Comparison of ENCODE assay signal across 37 cellular contexts in the genomic region with DNA sequence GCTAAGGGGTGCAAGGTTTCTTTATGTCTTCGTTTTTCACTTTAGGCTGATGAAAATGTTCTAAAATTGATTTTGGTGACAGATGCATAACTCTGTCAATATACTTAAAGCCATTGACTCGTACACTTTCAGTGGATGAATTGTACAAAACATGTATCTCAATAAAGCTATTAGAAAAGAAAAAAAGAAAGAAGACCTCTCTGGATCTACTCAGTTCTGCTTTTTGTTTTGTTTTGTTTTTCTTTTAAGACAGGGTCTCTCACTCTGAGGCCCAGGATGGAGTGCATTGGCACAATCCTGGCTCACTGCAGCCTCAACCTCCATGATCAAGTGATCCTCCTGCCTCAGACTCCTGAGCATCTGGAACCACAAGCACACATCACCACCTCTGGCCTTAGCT. TPM values are rescaled to one million over a fixed set of nuclear protein-coding genes. Genes with fewer than 3 reads are reported as not detected.
"Had no signal": no experiment of that assay in that cellular context is flagged by ENCODE, and none has a peak within 500 bp of the region (broad histone marks: within the 10 kb centered on the region; RNA-seq: fewer than 3 reads in every experiment).

No MANE protein-coding gene starts in this region.

- H3K9me3 ChIP-seq: MG63, Peyer's patch had no signal

- H3K4me1 Mint-ChIP-seq: activated CD4-positive, alpha-beta memory T cell treated with anti-CD3 and anti-CD28 coated beads, Interleukin-2, amount 10 ng/mL, durations not matched to agents 7 days and 5 days; activated CD4-positive, alpha-beta T cell treated with anti-CD3 and anti-CD28 coated beads for 36 hours; activated CD8-positive, alpha-beta memory T cell treated with anti-CD3 and anti-CD28 coated beads, Interleukin-2, amount 10 ng/mL, durations not matched to agents 7 days and 5 days; activated naive CD4-positive, alpha-beta T cell treated with anti-CD3 and anti-CD28 coated beads, Interleukin-2, amount 10 ng/mL, durations not matched to agents 7 days and 5 days; activated naive CD8-positive, alpha-beta T cell treated with anti-CD3 and anti-CD28 coated beads, Interleukin-2, amount 50 U/mL, for 24 hours; brain had no signal

- H3K4me1 ChIP-seq: Peyer's patch had no signal

- H3K27ac ChIP-seq: WERI-Rb-1 had no signal

- H3K9me3 Mint-ChIP-seq: activated CD4-positive, alpha-beta memory T cell treated with anti-CD3 and anti-CD28 coated beads, Interleukin-2, amount 10 ng/mL, durations not matched to agents 7 days and 5 days; activated naive CD4-positive, alpha-beta T cell treated with anti-CD3 and anti-CD28 coated beads, Interleukin-2, amount 10 ng/mL, durations not matched to agents 7 days and 5 days; activated naive CD8-positive, alpha-beta T cell treated with anti-CD3 and anti-CD28 coated beads, Interleukin-2, amount 50 U/mL, for 24 hours had no signal

- H3K36me3 Mint-ChIP-seq: activated CD8-positive, alpha-beta memory T cell treated with anti-CD3 and anti-CD28 coated beads, Interleukin-2, amount 10 ng/mL, durations not matched to agents 7 days and 5 days; activated naive CD4-positive, alpha-beta T cell treated with anti-CD3 and anti-CD28 coated beads, Interleukin-2, amount 10 ng/mL, durations not matched to agents 7 days and 5 days; activated naive CD8-positive, alpha-beta T cell; brain had no signal

- H3K27ac Mint-ChIP-seq: activated CD4-positive, alpha-beta memory T cell treated with anti-CD3 and anti-CD28 coated beads, Interleukin-2, amount 10 ng/mL, durations not matched to agents 7 days and 5 days; activated CD4-positive, alpha-beta T cell treated with anti-CD3 and anti-CD28 coated beads for 36 hours; activated CD8-positive, alpha-beta memory T cell treated with anti-CD3 and anti-CD28 coated beads, Interleukin-2, amount 10 ng/mL, durations not matched to agents 7 days and 5 days; activated naive CD4-positive, alpha-beta T cell treated with anti-CD3 and anti-CD28 coated beads, Interleukin-2, amount 10 ng/mL, durations not matched to agents 7 days and 5 days; activated naive CD8-positive, alpha-beta T cell; activated naive CD8-positive, alpha-beta T cell treated with anti-CD3 and anti-CD28 coated beads, Interleukin-2, amount 50 U/mL, for 24 hours; brain had no signal

- DNase-seq: activated CD4-positive, alpha-beta memory T cell treated with anti-CD3 and anti-CD28 coated beads, Interleukin-2, amount 10 ng/mL, durations not matched to agents 7 days and 5 days; activated CD4-positive, alpha-beta T cell treated with anti-CD3 and anti-CD28 coated beads for 36 hours; activated CD4-positive, alpha-beta T cell treated with anti-CD3 and anti-CD28 coated beads, Interleukin-2, amount 50 U/mL, for 1 hour; activated CD8-positive, alpha-beta memory T cell treated with anti-CD3 and anti-CD28 coated beads for 24 hours; activated CD8-positive, alpha-beta memory T cell treated with anti-CD3 and anti-CD28 coated beads, Interleukin-2, amount 10 ng/mL, durations not matched to agents 7 days and 5 days; activated CD8-positive, alpha-beta memory T cell treated with anti-CD3 and anti-CD28 coated beads, Interleukin-2, amount 50 U/mL, for 48 hours; activated effector memory CD4-positive, alpha-beta T cell treated with Interleukin-2 at 50 U/mL for 16 hours; activated naive CD4-positive, alpha-beta T cell treated with anti-CD3 and anti-CD28 coated beads, Interleukin-2, amount 10 ng/mL, durations not matched to agents 7 days and 5 days; activated naive CD8-positive, alpha-beta T cell treated with anti-CD3 and anti-CD28 coated beads, Interleukin-2, amount 50 U/mL, for 24 hours; activated T-cell treated with anti-CD3 and anti-CD28 coated beads, Interleukin-2, amount 50 U/mL, for 48 hours; anterior cingulate cortex; caudate nucleus; cerebellar nuclear complex; Kasumi-1; MG63; NCI-H1092; NCI-H1436 treated with DMSO at 0.1 percent for 48 hours; NCI-H1694 treated with DMSO at 0.1 percent for 48 hours; NCI-H2029; NCI-H510A; NCI-H526; NCI-H748 treated with DMSO at 0.1 percent for 48 hours; NK-92 treated with Interleukin-12 subunit alpha and Interleukin-12 subunit beta, amount 100 ng/mL, for 24 hours; PC-3; RPMI8226; SIG-M5; T-helper 1 cell; T-helper 2 cell; T-helper 9 cell; WERI-Rb-1 had no signal

- H3K4me3 ChIP-seq: MG63, Peyer's patch had no signal

- ATAC-seq: activated CD4-positive, alpha-beta T cell treated with anti-CD3 and anti-CD28 coated beads for 36 hours; activated CD8-positive, alpha-beta memory T cell treated with anti-CD3 and anti-CD28 coated beads, Interleukin-2, amount 10 ng/mL, durations not matched to agents 7 days and 5 days; activated naive CD8-positive, alpha-beta T cell treated with anti-CD3 and anti-CD28 coated beads, Interleukin-2, amount 50 U/mL, for 24 hours; PC-3; Right ventricle myocardium inferior; SK-N-SH treated with all-trans-retinoic acid at 6 μM for 48 hours had no signal

- H3K4me3 Mint-ChIP-seq: activated CD4-positive, alpha-beta memory T cell treated with anti-CD3 and anti-CD28 coated beads, Interleukin-2, amount 10 ng/mL, durations not matched to agents 7 days and 5 days; activated CD4-positive, alpha-beta T cell treated with anti-CD3 and anti-CD28 coated beads for 36 hours; activated CD8-positive, alpha-beta memory T cell treated with anti-CD3 and anti-CD28 coated beads, Interleukin-2, amount 10 ng/mL, durations not matched to agents 7 days and 5 days; activated naive CD4-positive, alpha-beta T cell treated with anti-CD3 and anti-CD28 coated beads, Interleukin-2, amount 10 ng/mL, durations not matched to agents 7 days and 5 days; activated naive CD8-positive, alpha-beta T cell; activated naive CD8-positive, alpha-beta T cell treated with anti-CD3 and anti-CD28 coated beads, Interleukin-2, amount 50 U/mL, for 24 hours; brain had no signal

- H3K27me3 ChIP-seq: Peyer's patch had no signal

RNA-seq across cellular contexts. Expression of gene SIGLEC5, which starts 3.5 kb away (rescaled TPM):
- total RNA-seq: activated CD4-positive, alpha-beta memory T cell treated with anti-CD3 and anti-CD28 coated beads, Interleukin-2, amount 10 ng/mL, durations not matched to agents 7 days and 5 days; activated CD4-positive, alpha-beta T cell treated with anti-CD3 and anti-CD28 coated beads for 36 hours; activated CD8-positive, alpha-beta memory T cell treated with anti-CD3 and anti-CD28 coated beads, Interleukin-2, amount 10 ng/mL, durations not matched to agents 7 days and 5 days; bronchial epithelial cell; PC-3; Right ventricle myocardium inferior; SK-MEL-5 had no signal

RNA-seq across cellular contexts. Expression of gene SIGLEC14, which starts 19.9 kb away (rescaled TPM):
- total RNA-seq: activated CD4-positive, alpha-beta memory T cell treated with anti-CD3 and anti-CD28 coated beads, Interleukin-2, amount 10 ng/mL, durations not matched to agents 7 days and 5 days; activated CD4-positive, alpha-beta T cell treated with anti-CD3 and anti-CD28 coated beads for 36 hours; bronchial epithelial cell; PC-3; SK-MEL-5 had no signal
